In the genomic region with DNA sequence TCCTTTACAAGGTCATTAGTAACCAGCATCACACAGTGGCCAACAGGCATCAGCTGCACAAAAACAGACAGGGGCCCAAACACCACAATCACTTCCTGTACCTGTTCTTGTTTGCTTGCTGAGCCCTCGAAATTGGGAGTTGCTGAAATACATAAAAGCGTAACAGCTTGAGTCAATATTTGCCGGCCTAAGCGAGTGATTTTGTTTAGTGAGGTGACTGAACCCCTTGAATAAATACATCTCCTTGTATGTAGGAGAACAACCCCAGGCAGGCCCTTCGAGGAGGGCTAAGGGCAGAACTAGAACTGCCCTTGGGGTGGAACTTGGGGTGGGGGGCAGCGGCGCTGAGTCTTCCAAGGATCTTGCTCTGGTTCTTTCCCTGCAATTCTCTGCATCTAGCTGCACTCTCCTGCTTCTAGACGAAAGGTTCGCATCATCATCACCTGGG, we compare ENCODE assay signal across 1 cellular context.
TF ChIP-seq lines count a peak whose summit lies in the region.

No MANE protein-coding gene starts in this region.

TF ChIP-seq in HepG2, 621 proteins besides CTCF, POLR2A, EP300 and RAD21 (continued from another document and continues in another):
- TF ChIP-seq, protein P1, sequence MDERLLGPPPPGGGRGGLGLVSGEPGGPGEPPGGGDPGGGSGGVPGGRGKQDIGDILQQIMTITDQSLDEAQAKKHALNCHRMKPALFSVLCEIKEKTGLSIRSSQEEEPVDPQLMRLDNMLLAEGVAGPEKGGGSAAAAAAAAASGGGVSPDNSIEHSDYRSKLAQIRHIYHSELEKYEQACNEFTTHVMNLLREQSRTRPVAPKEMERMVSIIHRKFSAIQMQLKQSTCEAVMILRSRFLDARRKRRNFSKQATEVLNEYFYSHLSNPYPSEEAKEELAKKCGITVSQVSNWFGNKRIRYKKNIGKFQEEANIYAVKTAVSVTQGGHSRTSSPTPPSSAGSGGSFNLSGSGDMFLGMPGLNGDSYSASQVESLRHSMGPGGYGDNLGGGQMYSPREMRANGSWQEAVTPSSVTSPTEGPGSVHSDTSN (CRISPR knock-in tag; IDR thresholded peaks at IDR 0.05): no peak; the same call in 1 of the 2 replicates
- TF ChIP-seq HNRNPH1 (optimal IDR thresholded peaks at IDR 0.05; ENCODE audit: low read depth, low read length): no peak
- TF ChIP-seq, protein P2, sequence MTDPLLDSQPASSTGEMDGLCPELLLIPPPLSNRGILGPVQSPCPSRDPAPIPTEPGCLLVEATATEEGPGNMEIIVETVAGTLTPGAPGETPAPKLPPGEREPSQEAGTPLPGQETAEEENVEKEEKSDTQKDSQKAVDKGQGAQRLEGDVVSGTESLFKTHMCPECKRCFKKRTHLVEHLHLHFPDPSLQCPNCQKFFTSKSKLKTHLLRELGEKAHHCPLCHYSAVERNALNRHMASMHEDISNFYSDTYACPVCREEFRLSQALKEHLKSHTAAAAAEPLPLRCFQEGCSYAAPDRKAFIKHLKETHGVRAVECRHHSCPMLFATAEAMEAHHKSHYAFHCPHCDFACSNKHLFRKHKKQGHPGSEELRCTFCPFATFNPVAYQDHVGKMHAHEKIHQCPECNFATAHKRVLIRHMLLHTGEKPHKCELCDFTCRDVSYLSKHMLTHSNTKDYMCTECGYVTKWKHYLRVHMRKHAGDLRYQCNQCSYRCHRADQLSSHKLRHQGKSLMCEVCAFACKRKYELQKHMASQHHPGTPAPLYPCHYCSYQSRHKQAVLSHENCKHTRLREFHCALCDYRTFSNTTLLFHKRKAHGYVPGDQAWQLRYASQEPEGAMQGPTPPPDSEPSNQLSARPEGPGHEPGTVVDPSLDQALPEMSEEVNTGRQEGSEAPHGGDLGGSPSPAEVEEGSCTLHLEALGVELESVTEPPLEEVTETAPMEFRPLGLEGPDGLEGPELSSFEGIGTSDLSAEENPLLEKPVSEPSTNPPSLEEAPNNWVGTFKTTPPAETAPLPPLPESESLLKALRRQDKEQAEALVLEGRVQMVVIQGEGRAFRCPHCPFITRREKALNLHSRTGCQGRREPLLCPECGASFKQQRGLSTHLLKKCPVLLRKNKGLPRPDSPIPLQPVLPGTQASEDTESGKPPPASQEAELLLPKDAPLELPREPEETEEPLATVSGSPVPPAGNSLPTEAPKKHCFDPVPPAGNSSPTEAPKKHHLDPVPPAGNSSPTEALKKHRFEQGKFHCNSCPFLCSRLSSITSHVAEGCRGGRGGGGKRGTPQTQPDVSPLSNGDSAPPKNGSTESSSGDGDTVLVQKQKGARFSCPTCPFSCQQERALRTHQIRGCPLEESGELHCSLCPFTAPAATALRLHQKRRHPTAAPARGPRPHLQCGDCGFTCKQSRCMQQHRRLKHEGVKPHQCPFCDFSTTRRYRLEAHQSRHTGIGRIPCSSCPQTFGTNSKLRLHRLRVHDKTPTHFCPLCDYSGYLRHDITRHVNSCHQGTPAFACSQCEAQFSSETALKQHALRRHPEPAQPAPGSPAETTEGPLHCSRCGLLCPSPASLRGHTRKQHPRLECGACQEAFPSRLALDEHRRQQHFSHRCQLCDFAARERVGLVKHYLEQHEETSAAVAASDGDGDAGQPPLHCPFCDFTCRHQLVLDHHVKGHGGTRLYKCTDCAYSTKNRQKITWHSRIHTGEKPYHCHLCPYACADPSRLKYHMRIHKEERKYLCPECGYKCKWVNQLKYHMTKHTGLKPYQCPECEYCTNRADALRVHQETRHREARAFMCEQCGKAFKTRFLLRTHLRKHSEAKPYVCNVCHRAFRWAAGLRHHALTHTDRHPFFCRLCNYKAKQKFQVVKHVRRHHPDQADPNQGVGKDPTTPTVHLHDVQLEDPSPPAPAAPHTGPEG (CRISPR knock-in tag; IDR thresholded peaks at IDR 0.05): no peak
- no peak for TF ChIP-seq EZH2 (conservative IDR thresholded peaks at IDR 0.05; ENCODE audit: low read depth, low read length)
- peak; percentile 63; the same call in 1 of the 2 replicates for TF ChIP-seq GATAD1 (CRISPR knock-in tag; IDR thresholded peaks at IDR 0.05)
- no peak for TF ChIP-seq ZNF30 (CRISPR knock-in tag; IDR thresholded peaks at IDR 0.05)
- TF ChIP-seq FOSL2 (CRISPR knock-in tag; IDR thresholded peaks at IDR 0.05): peak; percentile 88
- no peak for TF ChIP-seq ZNF160 (CRISPR knock-in tag; IDR thresholded peaks at IDR 0.05)
- no peak for TF ChIP-seq SCMH1 (CRISPR knock-in tag; IDR thresholded peaks at IDR 0.05; ENCODE audit: borderline replicate concordance)
- no peak for TF ChIP-seq ZNF572 (CRISPR knock-in tag; IDR thresholded peaks at IDR 0.05)
- TF ChIP-seq, protein P3, sequence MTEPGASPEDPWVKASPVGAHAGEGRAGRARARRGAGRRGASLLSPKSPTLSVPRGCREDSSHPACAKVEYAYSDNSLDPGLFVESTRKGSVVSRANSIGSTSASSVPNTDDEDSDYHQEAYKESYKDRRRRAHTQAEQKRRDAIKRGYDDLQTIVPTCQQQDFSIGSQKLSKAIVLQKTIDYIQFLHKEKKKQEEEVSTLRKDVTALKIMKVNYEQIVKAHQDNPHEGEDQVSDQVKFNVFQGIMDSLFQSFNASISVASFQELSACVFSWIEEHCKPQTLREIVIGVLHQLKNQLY (CRISPR knock-in tag; IDR thresholded peaks at IDR 0.05): peak; percentile 88
- TF ChIP-seq ZNF775 (CRISPR knock-in tag; IDR thresholded peaks at IDR 0.05; ENCODE audit: borderline replicate concordance): no peak
- TF ChIP-seq, protein P4, sequence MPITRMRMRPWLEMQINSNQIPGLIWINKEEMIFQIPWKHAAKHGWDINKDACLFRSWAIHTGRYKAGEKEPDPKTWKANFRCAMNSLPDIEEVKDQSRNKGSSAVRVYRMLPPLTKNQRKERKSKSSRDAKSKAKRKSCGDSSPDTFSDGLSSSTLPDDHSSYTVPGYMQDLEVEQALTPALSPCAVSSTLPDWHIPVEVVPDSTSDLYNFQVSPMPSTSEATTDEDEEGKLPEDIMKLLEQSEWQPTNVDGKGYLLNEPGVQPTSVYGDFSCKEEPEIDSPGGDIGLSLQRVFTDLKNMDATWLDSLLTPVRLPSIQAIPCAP (CRISPR knock-in tag; IDR thresholded peaks at IDR 0.05; ENCODE audit: low read depth): no peak
- TF ChIP-seq HNF4A (CRISPR knock-in tag; IDR thresholded peaks at IDR 0.05): peak; percentile 82
- TF ChIP-seq ZNF224 (CRISPR knock-in tag; IDR thresholded peaks at IDR 0.05): no peak
- peak; percentile 81 for TF ChIP-seq ELF1 (CRISPR knock-in tag; IDR thresholded peaks at IDR 0.05)
- no peak for TF ChIP-seq RARG (CRISPR knock-in tag; IDR thresholded peaks at IDR 0.05; ENCODE audit: low read depth)
- 0 out of 2 replicates have a peak, but pooled peaks have one; percentile 80 for TF ChIP-seq ZNF766 (CRISPR knock-in tag; IDR thresholded peaks at IDR 0.05; ENCODE audit: borderline replicate concordance)
- peak; percentile 93 for TF ChIP-seq HMG20B (CRISPR knock-in tag; conservative IDR thresholded peaks at IDR 0.05)
- TF ChIP-seq ZNF460 (CRISPR knock-in tag; IDR thresholded peaks at IDR 0.05; ENCODE audit: borderline replicate concordance): peak; percentile 42; the same call in 1 of the 2 replicates
- 0 out of 2 replicates have a peak, but pooled peaks have one; percentile 48 for TF ChIP-seq CCDC6 (CRISPR knock-in tag; IDR thresholded peaks at IDR 0.05)
- no peak for TF ChIP-seq ARID2 (CRISPR knock-in tag; IDR thresholded peaks at IDR 0.05; ENCODE audit: borderline replicate concordance)
- no peak for TF ChIP-seq GZF1 (CRISPR knock-in tag; IDR thresholded peaks at IDR 0.05)
- TF ChIP-seq HMGA1 (CRISPR knock-in tag; conservative IDR thresholded peaks at IDR 0.05): no peak
- TF ChIP-seq RBM39 (IDR thresholded peaks at IDR 0.05; ENCODE audit: low read depth, low read length, poor library complexity, severe bottlenecking): no peak
- peak; percentile 78; the same call in 1 of the 2 replicates for TF ChIP-seq ESRRA (CRISPR knock-in tag; IDR thresholded peaks at IDR 0.05; ENCODE audit: low read depth)
- TF ChIP-seq, protein P5, sequence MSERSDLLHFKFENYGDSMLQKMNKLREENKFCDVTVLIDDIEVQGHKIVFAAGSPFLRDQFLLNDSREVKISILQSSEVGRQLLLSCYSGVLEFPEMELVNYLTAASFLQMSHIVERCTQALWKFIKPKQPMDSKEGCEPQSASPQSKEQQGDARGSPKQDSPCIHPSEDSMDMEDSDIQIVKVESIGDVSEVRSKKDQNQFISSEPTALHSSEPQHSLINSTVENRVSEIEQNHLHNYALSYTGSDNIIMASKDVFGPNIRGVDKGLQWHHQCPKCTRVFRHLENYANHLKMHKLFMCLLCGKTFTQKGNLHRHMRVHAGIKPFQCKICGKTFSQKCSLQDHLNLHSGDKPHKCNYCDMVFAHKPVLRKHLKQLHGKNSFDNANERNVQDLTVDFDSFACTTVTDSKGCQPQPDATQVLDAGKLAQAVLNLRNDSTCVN (CRISPR knock-in tag; IDR thresholded peaks at IDR 0.05; ENCODE audit: borderline replicate concordance): 0 out of 2 replicates have a peak, but pooled peaks have one; percentile 37
- peak; percentile 82 for TF ChIP-seq ZNF614 (CRISPR knock-in tag; IDR thresholded peaks at IDR 0.05; ENCODE audit: borderline replicate concordance)
- TF ChIP-seq, protein P6, sequence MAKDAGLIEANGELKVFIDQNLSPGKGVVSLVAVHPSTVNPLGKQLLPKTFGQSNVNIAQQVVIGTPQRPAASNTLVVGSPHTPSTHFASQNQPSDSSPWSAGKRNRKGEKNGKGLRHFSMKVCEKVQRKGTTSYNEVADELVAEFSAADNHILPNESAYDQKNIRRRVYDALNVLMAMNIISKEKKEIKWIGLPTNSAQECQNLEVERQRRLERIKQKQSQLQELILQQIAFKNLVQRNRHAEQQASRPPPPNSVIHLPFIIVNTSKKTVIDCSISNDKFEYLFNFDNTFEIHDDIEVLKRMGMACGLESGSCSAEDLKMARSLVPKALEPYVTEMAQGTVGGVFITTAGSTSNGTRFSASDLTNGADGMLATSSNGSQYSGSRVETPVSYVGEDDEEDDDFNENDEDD (CRISPR knock-in tag; IDR thresholded peaks at IDR 0.05; ENCODE audit: borderline replicate concordance): no peak; the same call in 1 of the 2 replicates
- TF ChIP-seq, protein P7, sequence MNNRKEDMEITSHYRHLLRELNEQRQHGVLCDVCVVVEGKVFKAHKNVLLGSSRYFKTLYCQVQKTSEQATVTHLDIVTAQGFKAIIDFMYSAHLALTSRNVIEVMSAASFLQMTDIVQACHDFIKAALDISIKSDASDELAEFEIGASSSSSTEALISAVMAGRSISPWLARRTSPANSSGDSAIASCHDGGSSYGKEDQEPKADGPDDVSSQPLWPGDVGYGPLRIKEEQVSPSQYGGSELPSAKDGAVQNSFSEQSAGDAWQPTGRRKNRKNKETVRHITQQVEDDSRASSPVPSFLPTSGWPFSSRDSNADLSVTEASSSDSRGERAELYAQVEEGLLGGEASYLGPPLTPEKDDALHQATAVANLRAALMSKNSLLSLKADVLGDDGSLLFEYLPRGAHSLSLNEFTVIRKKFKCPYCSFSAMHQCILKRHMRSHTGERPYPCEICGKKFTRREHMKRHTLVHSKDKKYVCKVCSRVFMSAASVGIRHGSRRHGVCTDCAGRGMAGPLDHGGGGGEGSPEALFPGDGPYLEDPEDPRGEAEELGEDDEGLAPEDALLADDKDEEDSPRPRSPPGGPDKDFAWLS (CRISPR knock-in tag; IDR thresholded peaks at IDR 0.05; ENCODE audit: borderline replicate concordance): no peak
- no peak for TF ChIP-seq MTA3 (CRISPR knock-in tag; IDR thresholded peaks at IDR 0.05)
- peak; percentile 96 for TF ChIP-seq MIXL1 (CRISPR knock-in tag; IDR thresholded peaks at IDR 0.05)
- TF ChIP-seq NFYB (CRISPR knock-in tag; IDR thresholded peaks at IDR 0.05): no peak
- TF ChIP-seq YEATS4 (CRISPR knock-in tag; IDR thresholded peaks at IDR 0.05; ENCODE audit: borderline replicate concordance): 0 out of 2 replicates have a peak, but pooled peaks have one; percentile 60
- TF ChIP-seq ATF7 (IDR thresholded peaks at IDR 0.05): no peak
- no peak for TF ChIP-seq ATF7 (CRISPR knock-in tag; IDR thresholded peaks at IDR 0.05)
- TF ChIP-seq ZNF12 (CRISPR knock-in tag; IDR thresholded peaks at IDR 0.05): 0 out of 2 replicates have a peak, but pooled peaks have one; percentile 32
- TF ChIP-seq ELF3 (CRISPR knock-in tag; IDR thresholded peaks at IDR 0.05): peak; percentile 95
- no peak for TF ChIP-seq ZNF235 (CRISPR knock-in tag; IDR thresholded peaks at IDR 0.05; ENCODE audit: borderline replicate concordance)
- no peak for TF ChIP-seq ZNF776 (CRISPR knock-in tag; IDR thresholded peaks at IDR 0.05)
- no peak for TF ChIP-seq GTF3A (CRISPR knock-in tag; conservative IDR thresholded peaks at IDR 0.05)
- no peak for TF ChIP-seq ZNF674 (CRISPR knock-in tag; IDR thresholded peaks at IDR 0.05; ENCODE audit: low read depth)
- no peak for TF ChIP-seq ADNP (CRISPR knock-in tag; IDR thresholded peaks at IDR 0.05)
- 0 out of 2 replicates have a peak, but pooled peaks have one; percentile 50 for TF ChIP-seq RFXAP (CRISPR knock-in tag; IDR thresholded peaks at IDR 0.05; ENCODE audit: borderline replicate concordance)
